Comparison of ENCODE assay signal across 18 cellular contexts in genomic region chr9:129093602-129094386, GRCh38. TPM values are rescaled to one million over a fixed set of nuclear protein-coding genes. Genes with fewer than 3 reads are reported as not detected.
DNase-seq lines count a peak whose midpoint lies in the region; ATAC-seq, FAIRE-seq and TF ChIP-seq lines count a peak whose summit lies in the region.
"Had no signal": no experiment of that assay in that cellular context is flagged by ENCODE, and none has a peak within 500 bp of the region (broad histone marks: within the 10 kb centered on the region; RNA-seq: fewer than 3 reads in every experiment).

No MANE protein-coding gene starts in this region.

- WGBS in K562 (ENCODE audit: insufficient coverage, low coverage, missing lambda C conversion rate) = 65% methylated on average over 20 of the region's 20 CpGs
- 78 to 83% (median 83%) methylated on average over 20 of the region's 20 CpGs for WGBS in psoas muscle, 3 donors
- 70 to 80% methylated on average over 14 to 15 of the region's 20 CpGs for WGBS in tibial nerve, 2 donors

- TF ChIP-seq EP300 in K562 (IDR thresholded peaks at IDR 0.05; ENCODE audit: low read length) (no peak), tibial nerve (IDR thresholded peaks at IDR 0.05) (no peak)

- no peaks in the 10 kb centered on the region for H3K27me3 ChIP-seq in K562 (ENCODE audit: control insufficient read depth in 2 of 2, insufficient read depth in 2 of 2, low read length in 2 of 2)
- H3K27me3 ChIP-seq in psoas muscle (ENCODE audit: insufficient read depth in 3 of 3, low read length in 2 of 3) = no peaks in the 10 kb centered on the region
- H3K27me3 ChIP-seq in tibial nerve = no peaks in the 10 kb centered on the region
- H3K27me3 ChIP-seq: colonic mucosa, SJSA1 had no signal

- no peak overlapping the region for H3K4me2 ChIP-seq in K562 (ENCODE audit: insufficient read depth, low read length)
- H3K4me2 ChIP-seq: PC-9 had no signal

- peak overlapping the region in 1 of 2 experiments; percentile 77; a peak in 2 of 4 replicates for H3K9ac ChIP-seq in K562 (ENCODE audit: insufficient read depth in 1 of 2, low read depth in 2 of 2, low read length in 2 of 2)

- in situ Hi-C loops in K562 (cut with MboI) = no loop called here

- H3K9me3 ChIP-seq in K562 (replicated peaks; ENCODE audit: control insufficient read depth, insufficient read depth, low read depth, low read length) = no peaks in the 10 kb centered on the region
- no peaks in the 10 kb centered on the region for H3K9me3 ChIP-seq in psoas muscle
- H3K9me3 ChIP-seq in tibial nerve = no peaks in the 10 kb centered on the region
- H3K9me3 ChIP-seq: colonic mucosa, SJSA1 had no signal

- H3K4me3 ChIP-seq in K562 (no peak overlapping the region), psoas muscle (no peak overlapping the region), tibial nerve (no peak overlapping the region)
- H3K4me3 ChIP-seq: colonic mucosa, PC-9, SJSA1 had no signal

- no peaks in the 10 kb centered on the region for H3K9me1 ChIP-seq in K562 (ENCODE audit: control insufficient read depth, insufficient read depth, low read length)

- no peak for TF ChIP-seq CTCF in K562 (IDR thresholded peaks at IDR 0.05 in 2 of 3, conservative IDR thresholded peaks at IDR 0.05 in 1 of 3; ENCODE audit: insufficient read depth in 2 of 3, low read depth in 1 of 3, low read length in 3 of 3)
- no peak for TF ChIP-seq CTCF in psoas muscle (IDR thresholded peaks at IDR 0.05)
- TF ChIP-seq CTCF in tibial nerve (IDR thresholded peaks at IDR 0.05) = no peak

- no peak overlapping the region for H3K27ac ChIP-seq in K562 (ENCODE audit: extremely low read depth, low read depth, low read length)
- H3K27ac ChIP-seq in psoas muscle = peak overlapping the region; percentile 4
- no peak overlapping the region for H3K27ac ChIP-seq in tibial nerve
- H3K27ac ChIP-seq: colonic mucosa, PC-9, SJSA1 had no signal

- POLR2A ChIA-PET in K562 (lab: Yijun Ruan, JAX) = interaction anchor here (0.6 to 1.8 kb wide), 4 partner anchors 21 to 143 kb away, joined by 3 to 6 read pairs (median 4); no protein-coding TSS in a partner anchor

- no peaks in the 10 kb centered on the region for H4K20me1 ChIP-seq in K562 (replicated peaks; ENCODE audit: control insufficient read depth, insufficient read depth, low read length)

- CTCF ChIA-PET in K562 (lab: Yijun Ruan, JAX; ENCODE audit: low intra/inter-chr PET ratio) = no interaction called here

- ATAC-seq in K562 (no peak; the same call in 2 of the 3 replicates), psoas muscle (peak in 3 of 4 donors; percentile 3 to 16 (median 16))

- intact Hi-C loops in K562 (cut with micrococcal nuclease) = no loop called here
- intact Hi-C loops in psoas muscle (cut with DNase I) = no loop called here

- no peak for TF ChIP-seq RAD21 in K562 (CRISPR knock-in tag; conservative IDR thresholded peaks at IDR 0.05 in 1 of 2, IDR thresholded peaks at IDR 0.05 in 1 of 2)

- H2AFZ ChIP-seq in K562 (ENCODE audit: low read depth, low read length) = no peak overlapping the region
- H2AFZ ChIP-seq: PC-9 had no signal

- DNase-seq in MV-4-11 (lab: John Stamatoyannopoulos, UW) (peak; percentile 56), K562 (ENCODE audit: extremely low read depth in 1 of 4, low spot score in 3 of 4) (no peak), psoas muscle (no peak), NCI-H2227 (lab: John Stamatoyannopoulos, UW; ENCODE audit: unreplicated experiment) (no peak), tibial nerve (ENCODE audit: low spot score in 2 of 2) (no peak), activated gamma-delta T cell treated with Interleukin-2 at 50 U/mL for 16 hours (no peak)
- DNase-seq: activated CD4-positive, CD25-positive, alpha-beta regulatory T cell; activated naive CD4-positive, alpha-beta T cell treated with anti-CD3 and anti-CD28 coated beads, Interleukin-2, amount 10 ng/mL, durations not matched to agents 7 days and 5 days; activated T-cell treated with anti-CD3 and anti-CD28 coated beads, Interleukin-2, amount 50 U/mL, for 24 hours; colonic mucosa; mesendoderm; naive B cell; NCI-H187 treated with DMSO at 0.1 percent for 48 hours; trophoblast cell had no signal

- no peaks in the 10 kb centered on the region for H3K79me2 ChIP-seq in K562 (ENCODE audit: control insufficient read depth, insufficient read depth, low read length)

- H3K4me1 ChIP-seq in K562 (replicated peaks in 1 of 2; ENCODE audit: control insufficient read depth in 2 of 2, insufficient read depth in 2 of 2, low read length in 2 of 2) = peaks cover 0 to 32% of the 10 kb centered on the region in 2 experiments; a peak in 2 of 5 replicates
- peaks cover 6% of the 10 kb centered on the region for H3K4me1 ChIP-seq in psoas muscle
- H3K4me1 ChIP-seq in tibial nerve = no peaks in the 10 kb centered on the region
- H3K4me1 ChIP-seq: colonic mucosa, SJSA1 had no signal

- TF ChIP-seq POLR2A in GM19099 (IDR thresholded peaks at IDR 0.05; ENCODE audit: extremely low read depth, insufficient read length, low read depth) (peak; percentile 14), K562 (conservative IDR thresholded peaks at IDR 0.05) (no peak), tibial nerve (IDR thresholded peaks at IDR 0.05) (no peak)

- H3K36me3 ChIP-seq in K562 (ENCODE audit: control insufficient read depth, insufficient read depth, low read length) = peaks cover 18% of the 10 kb centered on the region; the same call in 2 of the 3 replicates
- peaks cover 4 to 63% of the 10 kb centered on the region in 2 donors for H3K36me3 ChIP-seq in psoas muscle (ENCODE audit: insufficient read depth in 1 of 2, low read depth in 1 of 2)
- H3K36me3 ChIP-seq in tibial nerve = peaks cover 0 to 73% (median 10%) of the 10 kb centered on the region in 3 donors
- H3K36me3 ChIP-seq: colonic mucosa had no signal

- no TSS peak for BruUV-seq in K562 (replicated peaks; lab: Mats Ljungman, UMichigan)

- FAIRE-seq in K562 (lab: Jason Lieb, UNC) = no peak
- FAIRE-seq: endometrium had no signal

RNA-seq across cellular contexts. Expression of gene DOLPP1, which starts 12.9 kb away (rescaled TPM):
- 25.1 and 61.9 TPM in 2 replicates for total RNA-seq in K562 (2011; cell fraction: chromatin; rRNA removed; ENCODE audit: low replicate concordance)
- total RNA-seq in K562 (2011; cell fraction: nucleolus; rRNA removed) = 71.3 and 71.4 TPM in 2 replicates
- 60.4 and 62.9 TPM in 2 replicates for total RNA-seq in K562 (2011; cell fraction: nucleoplasm; rRNA removed)
- total RNA-seq in K562 (2014; rRNA removed) (25.2 and 28.7 TPM in 2 replicates), K562 (2014; rRNA removed; fragmentation: Illumina TruSeq; extraction: Trizol) (16.1 and 20.1 TPM in 2 replicates), K562 (2015; rRNA removed; fragmentation: Illumina TruSeq; extraction: Trizol) (29.8 and 30.5 TPM in 2 replicates), K562 (2021) (37.5 and 39.8 TPM in 2 replicates), psoas muscle (1 to 10 TPM; 2.1 to 4.7 (median 4.2) TPM), tibial nerve (10 to 100 TPM in 1 of 4 donors, 1 to 10 TPM in 3; 4.7 to 12.0 (median 6.7) TPM)
- polyA plus RNA-seq in K562 (2011; rRNA removed) (33.4 and 36.2 TPM in 2 replicates), K562 (2014; fragmentation: Illumina TruSeq; extraction: Trizol) (34.6 and 38.7 TPM in 2 replicates), K562 (2014; fragmentation: Nextera tagmentation; extraction: Ambion mirVana) (10 to 100 TPM in 1 of 2 experiments, 1 to 10 TPM in 1; 3.0 to 19.2 TPM), K562 (2014; rRNA removed) (36.5 and 40.5 TPM in 2 replicates), psoas muscle (1 to 10 TPM; 2.3 to 5.2 (median 4.7) TPM)
- polyA plus RNA-seq in K562 (2011; cell fraction: cytosol; rRNA removed) = 45.2 and 65.3 TPM in 2 replicates
- polyA plus RNA-seq in K562 (2011; cell fraction: nucleus; rRNA removed) = 50.0 and 61.6 TPM in 2 replicates
- 21.4 and 22.1 TPM in 2 replicates for polyA plus RNA-seq in K562 (2012)
- polyA minus RNA-seq in K562 (2011; rRNA and poly(A)+ RNA removed) = 19.4 and 20.2 TPM in 2 replicates
- 11.6 and 13.9 TPM in 2 replicates for polyA minus RNA-seq in K562 (2011; cell fraction: cytosol; rRNA and poly(A)+ RNA removed)
- polyA minus RNA-seq in K562 (2011; cell fraction: nucleus; rRNA and poly(A)+ RNA removed) = 9.4 and 14.6 TPM in 2 replicates

RNA-seq across cellular contexts. Expression of gene CRAT, which starts 16.8 kb away (rescaled TPM):
- total RNA-seq in K562 (2011; cell fraction: chromatin; rRNA removed; ENCODE audit: low replicate concordance) = 9.6 and 13.0 TPM in 2 replicates
- 6.7 and 10.3 TPM in 2 replicates for total RNA-seq in K562 (2011; cell fraction: nucleolus; rRNA removed)
- total RNA-seq in K562 (2011; cell fraction: nucleoplasm; rRNA removed) = 6.0 and 8.1 TPM in 2 replicates
- total RNA-seq in K562 (2014; rRNA removed) (8.2 and 10.1 TPM in 2 replicates), K562 (2014; rRNA removed; fragmentation: Illumina TruSeq; extraction: Trizol) (2.7 and 3.7 TPM in 2 replicates), K562 (2015; rRNA removed; fragmentation: Illumina TruSeq; extraction: Trizol) (4.7 and 4.8 TPM in 2 replicates), K562 (2021) (13.8 and 14.8 TPM in 2 replicates), psoas muscle (100 to 1,000 TPM; 123 to 229 (median 164) TPM), tibial nerve (10 to 100 TPM; 42.7 to 81.8 (median 63.2) TPM)
- polyA plus RNA-seq in K562 (2011; rRNA removed) (5.4 and 9.6 TPM in 2 replicates), K562 (2014; fragmentation: Illumina TruSeq; extraction: Trizol) (7.4 and 11.7 TPM in 2 replicates), K562 (2014; fragmentation: Nextera tagmentation; extraction: Ambion mirVana) (under 1 TPM; 0.20 to 0.67 TPM), K562 (2014; rRNA removed) (6.2 and 6.3 TPM in 2 replicates), psoas muscle (100 to 1,000 TPM in 2 of 3 donors, 10 to 100 TPM in 1; 88.7 to 106 (median 100) TPM)
- 8.6 and 11.9 TPM in 2 replicates for polyA plus RNA-seq in K562 (2011; cell fraction: cytosol; rRNA removed)
- polyA plus RNA-seq in K562 (2011; cell fraction: nucleus; rRNA removed) = 12.2 and 15.8 TPM in 2 replicates
- polyA plus RNA-seq in K562 (2012) = 10.9 and 22.6 TPM in 2 replicates
- polyA minus RNA-seq in K562 (2011; rRNA and poly(A)+ RNA removed) = 5.0 and 5.1 TPM in 2 replicates
- polyA minus RNA-seq in K562 (2011; cell fraction: cytosol; rRNA and poly(A)+ RNA removed) = 7.5 and 12.5 TPM in 2 replicates
- 2.2 and 4.3 TPM in 2 replicates for polyA minus RNA-seq in K562 (2011; cell fraction: nucleus; rRNA and poly(A)+ RNA removed)

RNA-seq across cellular contexts. Expression of gene PTPA, which starts 17.4 kb away (rescaled TPM):
- 42.2 and 97.6 TPM in 2 replicates for total RNA-seq in K562 (2011; cell fraction: chromatin; rRNA removed; ENCODE audit: low replicate concordance)
- 57.8 and 60.5 TPM in 2 replicates for total RNA-seq in K562 (2011; cell fraction: nucleolus; rRNA removed)
- 50.5 and 57.4 TPM in 2 replicates for total RNA-seq in K562 (2011; cell fraction: nucleoplasm; rRNA removed)
- total RNA-seq in K562 (2014; rRNA removed) = 87.7 and 122 TPM in 2 replicates
- total RNA-seq in K562 (2014; rRNA removed; fragmentation: Illumina TruSeq; extraction: Trizol) = 54.0 and 58.6 TPM in 2 replicates
- 73.0 and 77.4 TPM in 2 replicates for total RNA-seq in K562 (2015; rRNA removed; fragmentation: Illumina TruSeq; extraction: Trizol)
- total RNA-seq in K562 (2021) = 109 and 119 TPM in 2 replicates
- 106 and 121 TPM in 2 replicates for polyA plus RNA-seq in K562 (2011; rRNA removed)
- 85.0 and 104 TPM in 2 replicates for polyA plus RNA-seq in K562 (2011; cell fraction: cytosol; rRNA removed)
- polyA plus RNA-seq in K562 (2011; cell fraction: nucleus; rRNA removed) = 59.1 and 61.5 TPM in 2 replicates
- polyA plus RNA-seq in K562 (2012) = 76.9 and 94.0 TPM in 2 replicates
- 72.6 and 83.7 TPM in 2 replicates for polyA plus RNA-seq in K562 (2014; fragmentation: Illumina TruSeq; extraction: Trizol)
- 1 to 10 TPM; 1.7 to 3.4 TPM for polyA plus RNA-seq in K562 (2014; fragmentation: Nextera tagmentation; extraction: Ambion mirVana)
- 60.6 and 66.3 TPM in 2 replicates for polyA plus RNA-seq in K562 (2014; rRNA removed)
- polyA minus RNA-seq in K562 (2011; rRNA and poly(A)+ RNA removed) = 99.5 and 120 TPM in 2 replicates
- polyA minus RNA-seq in K562 (2011; cell fraction: cytosol; rRNA and poly(A)+ RNA removed) = 61.5 and 61.9 TPM in 2 replicates
- 15.3 and 28.9 TPM in 2 replicates for polyA minus RNA-seq in K562 (2011; cell fraction: nucleus; rRNA and poly(A)+ RNA removed)
- 100 to 1,000 TPM in 2 of 4 donors, 10 to 100 TPM in 2; 95.1 to 110 (median 102) TPM for total RNA-seq in psoas muscle
- 100 to 1,000 TPM in 1 of 3 donors, 10 to 100 TPM in 2; 54.1 to 109 (median 83.1) TPM for polyA plus RNA-seq in psoas muscle
- 10 to 100 TPM; 38.0 to 50.1 (median 44.0) TPM for total RNA-seq in tibial nerve

RNA-seq across cellular contexts. Expression of gene MIGA2, which starts 57.4 kb away (rescaled TPM):
- 92.3 and 308 TPM in 2 replicates for total RNA-seq in K562 (2011; cell fraction: chromatin; rRNA removed; ENCODE audit: low replicate concordance)
- 215 and 248 TPM in 2 replicates for total RNA-seq in K562 (2011; cell fraction: nucleolus; rRNA removed)
- total RNA-seq in K562 (2011; cell fraction: nucleoplasm; rRNA removed) = 114 and 139 TPM in 2 replicates
- 25.4 and 30.5 TPM in 2 replicates for total RNA-seq in K562 (2014; rRNA removed)
- 5.3 and 7.3 TPM in 2 replicates for total RNA-seq in K562 (2014; rRNA removed; fragmentation: Illumina TruSeq; extraction: Trizol)
- 18.0 and 22.7 TPM in 2 replicates for total RNA-seq in K562 (2015; rRNA removed; fragmentation: Illumina TruSeq; extraction: Trizol)
- 47.6 and 49.4 TPM in 2 replicates for total RNA-seq in K562 (2021)
- polyA plus RNA-seq in K562 (2011; rRNA removed) = 19.8 and 37.8 TPM in 2 replicates
- polyA plus RNA-seq in K562 (2011; cell fraction: cytosol; rRNA removed) = 19.0 and 25.6 TPM in 2 replicates
- polyA plus RNA-seq in K562 (2011; cell fraction: nucleus; rRNA removed) = 374 and 378 TPM in 2 replicates
- 25.3 and 34.3 TPM in 2 replicates for polyA plus RNA-seq in K562 (2012)
- 15.2 and 25.9 TPM in 2 replicates for polyA plus RNA-seq in K562 (2014; fragmentation: Illumina TruSeq; extraction: Trizol)
- under 1 TPM; 0.15 to 0.77 TPM for polyA plus RNA-seq in K562 (2014; fragmentation: Nextera tagmentation; extraction: Ambion mirVana)
- 51.4 and 54.1 TPM in 2 replicates for polyA plus RNA-seq in K562 (2014; rRNA removed)
- polyA minus RNA-seq in K562 (2011; rRNA and poly(A)+ RNA removed) = 7.0 and 8.3 TPM in 2 replicates
- 10.7 and 12.7 TPM in 2 replicates for polyA minus RNA-seq in K562 (2011; cell fraction: cytosol; rRNA and poly(A)+ RNA removed)
- polyA minus RNA-seq in K562 (2011; cell fraction: nucleus; rRNA and poly(A)+ RNA removed) = 52.0 and 76.5 TPM in 2 replicates
- 10 to 100 TPM in 3 of 4 donors, 1 to 10 TPM in 1; 8.4 to 17.8 (median 14.8) TPM for total RNA-seq in psoas muscle
- polyA plus RNA-seq in psoas muscle = 10 to 100 TPM; 12.7 to 18.1 (median 13.7) TPM
- total RNA-seq in tibial nerve = 10 to 100 TPM; 25.3 to 56.7 (median 34.2) TPM
